ENCODE assay signal across 1 cellular context in genomic region chr7:30804078-30804661, GRCh38.
TF ChIP-seq lines count a peak whose summit lies in the region.

No MANE protein-coding gene starts in this region.

TF ChIP-seq in SK-N-SH treated with all-trans-retinoic acid at 6 μM for 48 hours, 23 proteins besides CTCF, POLR2A, EP300 and RAD21 (continued from another document):
- no peak for TF ChIP-seq CREB5 (CRISPR knock-in tag; IDR thresholded peaks at IDR 0.05; ENCODE audit: low read depth)
- peak; percentile 31; the same call in 1 of the 2 replicates for TF ChIP-seq ISL1 (CRISPR knock-in tag; IDR thresholded peaks at IDR 0.05)
